In genomic region chr20:40688129-40689099, GRCh38 we compare ENCODE assay signal across 8 cellular contexts. TPM values are rescaled to one million over a fixed set of nuclear protein-coding genes. Genes with fewer than 3 reads are reported as not detected.
DNase-seq lines count a peak whose midpoint lies in the region; ATAC-seq and TF ChIP-seq lines count a peak whose summit lies in the region.

No MANE protein-coding gene starts in this region.

- H3K9me3 Mint-ChIP-seq in natural killer cell treated with Interleukin-12 subunit alpha and Interleukin-12 subunit beta and Interleukin-15 and Interleukin-18, amount 100 ng/mL, for 72 hours, result no peaks in the 10 kb centered on the region

- H3K36me3 Mint-ChIP-seq in natural killer cell treated with Interleukin-12 subunit alpha and Interleukin-12 subunit beta and Interleukin-15 and Interleukin-18, amount 100 ng/mL, for 72 hours, result no peaks in the 10 kb centered on the region

- no peak overlapping the region for H3K27ac Mint-ChIP-seq in natural killer cell treated with Interleukin-12 subunit alpha and Interleukin-12 subunit beta and Interleukin-15 and Interleukin-18, amount 100 ng/mL, for 72 hours

- no peak for TF ChIP-seq POLR2A in erythroblast (IDR thresholded peaks at IDR 0.05; ENCODE audit: low read length)

- H3K4me3 Mint-ChIP-seq in natural killer cell treated with Interleukin-12 subunit alpha and Interleukin-12 subunit beta and Interleukin-15 and Interleukin-18, amount 100 ng/mL, for 72 hours, result peak overlapping the region; percentile 77

- POLR2A ChIA-PET in RWPE1 (lab: Yijun Ruan, JAX; ENCODE audit: low non-redundant PET), result interaction anchor here (0.5 to 2.3 kb wide), 17 partner anchors 10 to 512 kb away, joined by 3 to 18 read pairs (median 4); no protein-coding TSS in a partner anchor

- CTCF ChIA-PET in RWPE1 (lab: Yijun Ruan, JAX), result interaction anchor here (0.6 to 3.3 kb wide), 13 partner anchors 55 to 1491 kb away, joined by 3 to 17 read pairs (median 4); no protein-coding TSS in a partner anchor

- H3K27me3 Mint-ChIP-seq in natural killer cell treated with Interleukin-12 subunit alpha and Interleukin-12 subunit beta and Interleukin-15 and Interleukin-18, amount 100 ng/mL, for 72 hours, result peaks cover 40 to 48% of the 10 kb centered on the region in 2 donors

- DNase-seq in EL (peak; percentile 7), RWPE1 (ENCODE audit: low spot score) (no peak), erythroblast (lab: John Stamatoyannopoulos, UW) (peak; percentile 40 to 42), NCI-H2107 (lab: John Stamatoyannopoulos, UW) (no peak), 8988T (no peak)
- DNase-seq in natural killer cell treated with Interleukin-12 subunit alpha and Interleukin-12 subunit beta and Interleukin-15 and Interleukin-18, amount 100 ng/mL, for 72 hours (ENCODE audit: low spot score), result no peak

- TF ChIP-seq CTCF in RWPE1 (conservative IDR thresholded peaks at IDR 0.05; ENCODE audit: low read depth), result no peak

- peaks cover 4 to 7% of the 10 kb centered on the region in 2 donors for H3K4me1 Mint-ChIP-seq in natural killer cell treated with Interleukin-12 subunit alpha and Interleukin-12 subunit beta and Interleukin-15 and Interleukin-18, amount 100 ng/mL, for 72 hours (ENCODE audit: low read depth in 2 of 2)

- peak; percentile 2 to 4 for ATAC-seq in natural killer cell treated with Interleukin-12 subunit alpha and Interleukin-12 subunit beta and Interleukin-15 and Interleukin-18, amount 100 ng/mL, for 72 hours
- no peak for ATAC-seq in HG03108 (IDR thresholded peaks at IDR 0.05; ENCODE audit: unreplicated experiment)
- no peak for ATAC-seq in GM21526 (IDR thresholded peaks at IDR 0.05; ENCODE audit: low FRiP score, unreplicated experiment)

- H3K27ac ChIP-seq in RWPE1, result peak overlapping the region; percentile 97

RNA-seq across cellular contexts. Expression of gene MAFB, which starts 0.6 kb away (rescaled TPM):
- total RNA-seq in natural killer cell treated with Interleukin-12 subunit alpha and Interleukin-12 subunit beta and Interleukin-15 and Interleukin-18, amount 100 ng/mL, for 72 hours, result 1 to 10 TPM in 1 of 2 donors, under 1 TPM in 1; 0.64 to 1.6 TPM

Comparison
In these comparisons a context has a peak if more than half of its experiments do, and no peak if none do; other contexts are left out.
1. DNase-seq: peak in EL (single experiment) and erythroblast (2 of 2); none in RWPE1 (single experiment), natural killer cell treated with Interleukin-12 subunit alpha and Interleukin-12 subunit beta and Interleukin-15 and Interleukin-18, amount 100 ng/mL, for 72 hours (single experiment), NCI-H2107 (single experiment) and 8988T (single experiment).
2. ATAC-seq: peak in natural killer cell treated with Interleukin-12 subunit alpha and Interleukin-12 subunit beta and Interleukin-15 and Interleukin-18, amount 100 ng/mL, for 72 hours (2 of 2); none in HG03108 (single experiment) and GM21526 (single experiment).